ENCODE assay signal across 8 cellular contexts in the genomic region with DNA sequence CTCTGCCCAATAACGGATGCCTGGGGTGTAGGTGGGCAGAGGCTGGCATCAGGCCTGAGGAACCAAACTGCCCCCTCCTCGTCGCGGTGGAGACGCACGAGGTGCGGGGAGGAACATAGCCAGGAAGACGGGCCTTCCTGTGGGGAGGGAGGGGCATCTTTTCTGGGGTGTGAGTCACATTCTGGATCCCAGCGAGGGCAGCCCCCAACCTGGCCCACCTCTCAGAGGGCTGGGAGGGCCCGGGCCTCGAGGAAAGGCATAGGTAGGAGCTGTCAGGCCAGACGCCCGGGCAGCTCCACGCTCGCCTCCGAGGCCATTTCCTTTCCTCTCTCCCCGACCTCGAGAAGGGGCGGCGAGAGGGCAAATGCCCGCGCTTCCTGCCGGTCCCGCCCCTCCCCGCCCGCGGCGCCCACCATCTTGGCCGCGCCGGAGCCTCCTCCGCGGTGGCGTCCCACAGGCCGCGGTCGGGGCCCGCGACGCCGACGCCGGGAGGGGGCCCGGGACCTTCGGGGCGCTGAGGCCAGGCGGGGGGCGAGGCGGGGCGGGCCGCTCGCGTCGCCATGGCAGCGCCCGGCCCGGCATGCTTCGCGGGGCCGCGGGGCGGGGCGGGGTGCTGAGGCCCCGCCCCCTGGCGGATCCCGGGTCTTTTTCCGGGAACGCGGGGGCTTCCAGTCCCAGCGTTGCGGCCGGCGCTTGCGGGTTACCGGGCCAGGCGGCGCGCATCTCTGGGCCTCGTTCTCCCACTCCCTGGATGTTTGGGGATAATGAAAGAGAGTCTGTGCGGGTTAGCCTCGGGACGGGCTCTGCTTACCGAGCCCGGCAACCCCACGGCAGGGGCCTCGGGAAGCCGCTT. TPM values are rescaled to one million over a fixed set of nuclear protein-coding genes. Genes with fewer than 3 reads are reported as not detected.
A peak's percentile ranks its signal among the peaks of the same experiment; 100 is the strongest.
DNase-seq lines count a peak whose midpoint lies in the region; ATAC-seq, FAIRE-seq and TF ChIP-seq lines count a peak whose summit lies in the region.

No MANE protein-coding gene starts in this region.

- CTCF ChIA-PET in mammary epithelial cell (lab: Charles Lee; ENCODE audit: low non-redundant PET) = no interaction called here

- H3K56ac ChIP-seq in H9 (ENCODE audit: insufficient read length, low read depth, low read length) = no peak overlapping the region

- no peak overlapping the region for H3T11ph ChIP-seq in H9 (ENCODE audit: low read length)

- no CpG with 5 or more reads among the region's 87 CpGs for WGBS in H9 (ENCODE audit: extremely low coverage, insufficient read length, low lambda C conversion rate)
- 0% methylated on average over 4 of the region's 87 CpGs for WGBS in mammary epithelial cell (ENCODE audit: low coverage, missing lambda C conversion rate)

- DNase-seq in H9 (peak; percentile 78), NCI-H1105 (lab: John Stamatoyannopoulos, UW) (peak; percentile 81), mammary epithelial cell (peak; percentile 71), iris pigment epithelial cell (ENCODE audit: low read depth) (peak; percentile 69)
- DNase-seq in stimulated activated CD4-positive, alpha-beta T cell treated with anti-CD3 and anti-CD28 coated beads, Interleukin-12 subunit alpha, Interleukin-12 subunit beta, amount 100 ng/mL, for 24 hours (ENCODE audit: low read depth in 2 of 2) = peak; percentile 38 to 50

- peak; percentile 64 for FAIRE-seq in G401.6 (lab: Jason Lieb, UNC)

- H2AFZ ChIP-seq in H9 (ENCODE audit: low read length) (no peak overlapping the region), mammary epithelial cell (ENCODE audit: low read depth, low read length) (peak overlapping the region; percentile 6)

- no peaks in the 10 kb centered on the region for H3K79me1 ChIP-seq in H9 (ENCODE audit: insufficient read depth, low read depth, low read length, poor library complexity, severe bottlenecking)

- H3K14ac ChIP-seq in H9 (ENCODE audit: insufficient read depth, low read length) = peak overlapping the region; percentile 64

- no peak overlapping the region for H2BK12ac ChIP-seq in H9 (ENCODE audit: insufficient read length, low read depth, low read length)

- H3K27me3 ChIP-seq in H9 (ENCODE audit: insufficient read depth, low read length) = peaks cover 40% of the 10 kb centered on the region
- no peaks in the 10 kb centered on the region for H3K27me3 ChIP-seq in mammary epithelial cell (ENCODE audit: insufficient read depth, low read length)

- peak overlapping the region; percentile 70 for H3K4me3 ChIP-seq in WI38 (ENCODE audit: low read depth, low read length)
- H3K4me3 ChIP-seq in mammary epithelial cell (replicated peaks in 1 of 3; ENCODE audit: insufficient read depth in 1 of 3, low read depth in 2 of 3, low read length in 3 of 3) = peak overlapping the region; percentile 49 to 63 (median 57)

- H3K4me3 Mint-ChIP-seq in H9 = peak overlapping the region; percentile 67 to 82

- H3K4me2 ChIP-seq in H9 (ENCODE audit: insufficient read depth, insufficient read length, low read length) = peak overlapping the region; percentile 43
- peak overlapping the region; percentile 99 for H3K4me2 ChIP-seq in mammary epithelial cell (ENCODE audit: insufficient read depth, low read depth, low read length)

- no peak for ATAC-seq in HG03457 (IDR thresholded peaks at IDR 0.05; ENCODE audit: unreplicated experiment)

- no peak overlapping the region for H4K5ac ChIP-seq in H9 (ENCODE audit: insufficient read length, low read depth, low read length)

- intact Hi-C loops in mammary epithelial cell (cut with micrococcal nuclease) = loop anchor here (1.0 to 5.0 kb wide), 3 partner anchors 11 to 143 kb away; a partner anchor contains a TSS

- no peak overlapping the region for H4K91ac ChIP-seq in H9 (ENCODE audit: insufficient read length, low read depth, low read length)

- H3K27ac ChIP-seq in H9 (ENCODE audit: insufficient read length, low read depth, low read length) (no peak overlapping the region), mammary epithelial cell (ENCODE audit: insufficient read depth, low read depth, low read length) (peak overlapping the region; percentile 84)

- H3K79me2 ChIP-seq in H9 (ENCODE audit: insufficient read depth, low read length) = no peaks in the 10 kb centered on the region
- peaks cover 91% of the 10 kb centered on the region for H3K79me2 ChIP-seq in mammary epithelial cell (ENCODE audit: insufficient read depth, low read length)

- H3K4me1 Mint-ChIP-seq in H9 = peaks cover 25 to 54% of the 10 kb centered on the region in 2 experiments

- H3K23me2 ChIP-seq in H9 (ENCODE audit: insufficient read length, low read depth, low read length, poor library complexity, severe bottlenecking) = peaks cover 5% of the 10 kb centered on the region

- no peak overlapping the region for H2BK120ac ChIP-seq in H9 (ENCODE audit: low read depth, low read length, poor library complexity, severe bottlenecking)

- no peak for TF ChIP-seq CTCF in H9 (conservative IDR thresholded peaks at IDR 0.05)
- no peak for TF ChIP-seq CTCF in WI38 (IDR thresholded peaks at IDR 0.05; ENCODE audit: low read depth, low read length)
- TF ChIP-seq CTCF in mammary epithelial cell (conservative IDR thresholded peaks at IDR 0.05 in 1 of 2, IDR thresholded peaks at IDR 0.05 in 1 of 2; ENCODE audit: extremely low read depth in 1 of 2, insufficient read depth in 1 of 2, low read depth in 1 of 2, low read length in 2 of 2) = no peak

- H3K9me3 ChIP-seq in H9 (ENCODE audit: control insufficient read depth, low read depth, low read length) = no peaks in the 10 kb centered on the region
- H3K9me3 ChIP-seq in mammary epithelial cell (replicated peaks; ENCODE audit: insufficient read depth, low read length) = no peaks in the 10 kb centered on the region

- H3K36me3 Mint-ChIP-seq in H9 (ENCODE audit: insufficient read depth in 1 of 3, low read depth in 3 of 3) = no peaks in the 10 kb centered on the region

- no peaks in the 10 kb centered on the region for H3K36me3 ChIP-seq in mammary epithelial cell (ENCODE audit: insufficient read depth, low read length)

- no peak overlapping the region for H3K9ac ChIP-seq in H9 (ENCODE audit: extremely low read depth, insufficient read length, low read length)
- peak overlapping the region; percentile 67 for H3K9ac ChIP-seq in mammary epithelial cell (ENCODE audit: insufficient read depth, low read length)

- peaks cover 93% of the 10 kb centered on the region for H3K27me3 Mint-ChIP-seq in H9 (ENCODE audit: low read depth)

- in situ Hi-C loops in mammary epithelial cell (cut with MboI; ENCODE audit: low sequenced_read_pairs in 2 of 2) = loop anchor here in 1 of 2 donors (25.0 kb wide), 2 partner anchors 118 to 343 kb away; a partner anchor contains a TSS

- no peak overlapping the region for H4K8ac ChIP-seq in H9 (replicated peaks; ENCODE audit: insufficient read length, low read depth, low read length)

- no peak overlapping the region for H2BK5ac ChIP-seq in H9 (ENCODE audit: insufficient read length, low read length)

- no peak overlapping the region for H2BK15ac ChIP-seq in H9 (ENCODE audit: low read depth, low read length)

- H3K18ac ChIP-seq in H9 (ENCODE audit: insufficient read length, low read depth, low read length) = peak overlapping the region; percentile 61

- H2AK5ac ChIP-seq in H9 (ENCODE audit: insufficient read length, low read length) = no peak overlapping the region

- no peaks in the 10 kb centered on the region for H3K9me3 Mint-ChIP-seq in H9

- H3K4ac ChIP-seq in H9 (ENCODE audit: low read depth, low read length) = no peak overlapping the region

- dilution Hi-C loops in mammary epithelial cell (cut with HindIII; ENCODE audit: low sequenced_read_pairs) = loop anchor here (5.0 kb wide), 1 partner anchor 73 kb away; no protein-coding TSS in a partner anchor

- peak overlapping the region; percentile 77 to 95 (median 92) for H3K27ac Mint-ChIP-seq in H9

- BruUV-seq in mammary epithelial cell (replicated peaks; lab: Mats Ljungman, UMichigan) = no TSS peak

- H2BK20ac ChIP-seq in H9 (ENCODE audit: low read depth, low read length, poor library complexity, severe bottlenecking) = no peak overlapping the region

- H4K20me1 ChIP-seq in H9 (ENCODE audit: control insufficient read depth, insufficient read depth, insufficient read length) (no peaks in the 10 kb centered on the region), mammary epithelial cell (ENCODE audit: insufficient read depth, low read length) (no peaks in the 10 kb centered on the region)

- no peak overlapping the region for H3K23ac ChIP-seq in H9 (ENCODE audit: insufficient read length, low read depth, low read length)

- H3K4me1 ChIP-seq in H9 (ENCODE audit: insufficient read depth, low read length) (peaks cover 5% of the 10 kb centered on the region; the same call in 1 of the 2 replicates), mammary epithelial cell (ENCODE audit: insufficient read depth, low read length) (peaks cover 87% of the 10 kb centered on the region)

RNA-seq across cellular contexts. Expression of a gene that starts 13.2 kb away (rescaled TPM):
- 1.5 and 1.9 TPM in 2 replicates for total RNA-seq in H9 (2021)
- 10 to 100 TPM; 23.8 to 41.9 TPM for total RNA-seq in mammary epithelial cell
- 4.9 TPM for polyA plus RNA-seq in mammary epithelial cell
- 8.5 TPM for polyA minus RNA-seq in mammary epithelial cell
